Comparison of ENCODE assay signal across 23 cellular contexts in the genomic region with DNA sequence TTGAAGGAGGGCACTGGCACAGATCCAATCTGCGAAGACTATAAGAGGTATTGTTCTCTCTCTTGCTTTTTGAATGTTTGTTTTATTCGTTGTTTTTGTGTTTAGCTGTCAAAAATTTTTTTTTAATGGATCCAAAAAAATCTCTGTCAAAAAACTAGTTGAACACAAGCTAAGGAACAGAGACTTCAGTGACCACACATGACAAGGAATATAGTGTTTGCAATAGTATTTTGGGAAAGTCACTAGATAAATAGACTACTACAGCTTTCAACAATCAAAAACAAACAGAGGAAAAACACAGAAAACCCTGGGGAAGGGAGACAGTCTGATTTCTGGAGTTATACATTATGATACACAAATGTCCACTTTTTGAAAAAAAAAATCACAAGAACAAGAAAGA. TPM values are rescaled to one million over a fixed set of nuclear protein-coding genes. Genes with fewer than 3 reads are reported as not detected.
A peak's percentile ranks its signal among the peaks of the same experiment; 100 is the strongest.
DNase-seq lines count a peak whose midpoint lies in the region; ATAC-seq, FAIRE-seq and TF ChIP-seq lines count a peak whose summit lies in the region.
"Had no signal": no experiment of that assay in that cellular context is flagged by ENCODE, and none has a peak within 500 bp of the region (broad histone marks: within the 10 kb centered on the region; RNA-seq: fewer than 3 reads in every experiment).

No MANE protein-coding gene starts in this region.

- BruUV-seq in K562 (replicated peaks; lab: Mats Ljungman, UMichigan) = no TSS peak

- no peak for TF ChIP-seq EP300 in K562 (IDR thresholded peaks at IDR 0.05; ENCODE audit: low read length)

- no peaks in the 10 kb centered on the region for H3K4me1 Mint-ChIP-seq in stimulated activated naive CD8-positive, alpha-beta T cell treated with anti-CD3 and anti-CD28 coated beads, Interleukin-15, amount 100 ng/mL, for 72 hours
- H3K4me1 Mint-ChIP-seq: B cell; CD4-positive, CD25-positive, alpha-beta regulatory T cell had no signal

- no peaks in the 10 kb centered on the region for H3K9me3 Mint-ChIP-seq in stimulated activated naive CD8-positive, alpha-beta T cell treated with anti-CD3 and anti-CD28 coated beads, Interleukin-15, amount 100 ng/mL, for 72 hours

- no peaks in the 10 kb centered on the region for H3K36me3 ChIP-seq in K562 (ENCODE audit: control insufficient read depth, insufficient read depth, low read length)
- H3K36me3 ChIP-seq: BLaER1 had no signal

- no peak for TF ChIP-seq POLR2A in K562 (conservative IDR thresholded peaks at IDR 0.05)

- no peak overlapping the region for H3K4me3 ChIP-seq in K562
- H3K4me3 ChIP-seq: BLaER1, GM23248 had no signal

- ATAC-seq in K562 = no peak
- no peak for ATAC-seq in stimulated activated naive CD8-positive, alpha-beta T cell treated with anti-CD3 and anti-CD28 coated beads, Interleukin-15, amount 100 ng/mL, for 72 hours
- ATAC-seq: CD8-positive, alpha-beta T cell had no signal

- H3K27ac Mint-ChIP-seq in stimulated activated naive CD8-positive, alpha-beta T cell treated with anti-CD3 and anti-CD28 coated beads, Interleukin-15, amount 100 ng/mL, for 72 hours = no peak overlapping the region
- H3K27ac Mint-ChIP-seq: B cell; CD4-positive, CD25-positive, alpha-beta regulatory T cell; CD8-positive, alpha-beta T cell; HFFc6 had no signal

- no peak overlapping the region for H3K4me2 ChIP-seq in K562 (ENCODE audit: insufficient read depth, low read length)
- H3K4me2 ChIP-seq: BLaER1 had no signal

- no peak overlapping the region for H3K9ac ChIP-seq in K562 (ENCODE audit: insufficient read depth in 1 of 2, low read depth in 2 of 2, low read length in 2 of 2)
- H3K9ac ChIP-seq: BLaER1, GM23248 had no signal

- H3K4me3 Mint-ChIP-seq in stimulated activated naive CD8-positive, alpha-beta T cell treated with anti-CD3 and anti-CD28 coated beads, Interleukin-15, amount 100 ng/mL, for 72 hours = no peak overlapping the region
- H3K4me3 Mint-ChIP-seq: B cell; CD4-positive, CD25-positive, alpha-beta regulatory T cell; CD8-positive, alpha-beta T cell; HFFc6 had no signal

- no peak for TF ChIP-seq RAD21 in K562 (CRISPR knock-in tag; conservative IDR thresholded peaks at IDR 0.05 in 1 of 2, IDR thresholded peaks at IDR 0.05 in 1 of 2)

- H3K27me3 Mint-ChIP-seq in stimulated activated naive CD8-positive, alpha-beta T cell treated with anti-CD3 and anti-CD28 coated beads, Interleukin-15, amount 100 ng/mL, for 72 hours = no peaks in the 10 kb centered on the region

- no peaks in the 10 kb centered on the region for H3K27me3 ChIP-seq in K562 (ENCODE audit: control insufficient read depth in 2 of 2, insufficient read depth in 2 of 2, low read length in 2 of 2)
- H3K27me3 ChIP-seq: BLaER1 had no signal

- DNase-seq in NCI-H1105 (lab: John Stamatoyannopoulos, UW) (peak; percentile 5), NCI-H1105 treated with DMSO at 0.1 percent for 48 hours (lab: John Stamatoyannopoulos, UW) (no peak), HEK293T (ENCODE audit: extremely low spot score) (no peak), K562 (ENCODE audit: extremely low read depth in 1 of 4, low spot score in 3 of 4) (no peak), NCI-H748 treated with DMSO at 0.1 percent for 48 hours (lab: John Stamatoyannopoulos, UW) (no peak)
- DNase-seq in stimulated activated naive CD8-positive, alpha-beta T cell treated with anti-CD3 and anti-CD28 coated beads, Interleukin-15, amount 100 ng/mL, for 72 hours = no peak
- DNase-seq: Caco-2; CD4-positive, CD25-positive, alpha-beta regulatory T cell; CD8-positive, alpha-beta T cell; DMS153; DND-41; GM23248; H7; HCEC 1CT; HFFc6 had no signal

- H3K79me2 ChIP-seq in K562 (ENCODE audit: control insufficient read depth, insufficient read depth, low read length) = no peaks in the 10 kb centered on the region

- CTCF ChIA-PET in HEK293T (lab: Yijun Ruan, JAX) = interaction anchor here (0.7 to 1.3 kb wide), 3 partner anchors 24 to 151 kb away, joined by 3 read pairs; no protein-coding TSS in a partner anchor
- CTCF ChIA-PET in K562 (lab: Yijun Ruan, JAX; ENCODE audit: low intra/inter-chr PET ratio) = interaction anchor here (0.5 kb wide), 1 partner anchor 9 kb away, joined by 4 read pairs; no protein-coding TSS in a partner anchor

- TF ChIP-seq CTCF in K562 (IDR thresholded peaks at IDR 0.05 in 2 of 3, conservative IDR thresholded peaks at IDR 0.05 in 1 of 3; ENCODE audit: insufficient read depth in 2 of 3, low read depth in 1 of 3, low read length in 3 of 3) = no peak

- H2AFZ ChIP-seq in K562 (ENCODE audit: low read depth, low read length) = no peak overlapping the region
- H2AFZ ChIP-seq: GM23248 had no signal

- FAIRE-seq in K562 (lab: Jason Lieb, UNC) = no peak
- FAIRE-seq: A204.1, G401.6, GM12892, H1 had no signal

- H3K9me1 ChIP-seq in K562 (ENCODE audit: control insufficient read depth, insufficient read depth, low read length) = no peaks in the 10 kb centered on the region

- no peaks in the 10 kb centered on the region for H3K4me1 ChIP-seq in K562 (replicated peaks in 1 of 2; ENCODE audit: control insufficient read depth in 2 of 2, insufficient read depth in 2 of 2, low read length in 2 of 2)
- H3K4me1 ChIP-seq: BLaER1, Caco-2 had no signal

- H3K27ac ChIP-seq in K562 (ENCODE audit: extremely low read depth, low read depth, low read length) = no peak overlapping the region
- H3K27ac ChIP-seq: 22Rv1, BLaER1, C4-2B, GM23248 had no signal

- peaks cover 4% of the 10 kb centered on the region for H3K9me3 ChIP-seq in K562 (replicated peaks; ENCODE audit: control insufficient read depth, insufficient read depth, low read depth, low read length)

- intact Hi-C loops in K562 (cut with micrococcal nuclease) = no loop called here

- WGBS in K562 (ENCODE audit: insufficient coverage, low coverage, missing lambda C conversion rate) = 3% methylated on average over 2 of the region's 2 CpGs

- POLR2A ChIA-PET in HEK293T (lab: Yijun Ruan, JAX) = no interaction called here
- POLR2A ChIA-PET in K562 (lab: Yijun Ruan, JAX) = interaction anchor here (1.2 kb wide), 1 partner anchor 9 kb away, joined by 3 read pairs; no protein-coding TSS in a partner anchor

- in situ Hi-C loops in K562 (cut with MboI) = no loop called here

- H4K20me1 ChIP-seq in K562 (replicated peaks; ENCODE audit: control insufficient read depth, insufficient read depth, low read length) = no peaks in the 10 kb centered on the region
- H4K20me1 ChIP-seq: BLaER1 had no signal

TF ChIP-seq in HEK293T, 16 proteins besides CTCF, POLR2A, EP300 and RAD21:
- TF ChIP-seq ELF4 (IDR thresholded peaks at IDR 0.05) (no peak), ARNT (IDR thresholded peaks at IDR 0.05) (no peak), HDGF (IDR thresholded peaks at IDR 0.05; ENCODE audit: borderline replicate concordance) (no peak), SP1 (IDR thresholded peaks at IDR 0.05) (no peak), L3MBTL2 (conservative IDR thresholded peaks at IDR 0.05) (0 out of 2 replicates have a peak, but pooled peaks have one; percentile 1), NFRKB (IDR thresholded peaks at IDR 0.05) (no peak)
- TF ChIP-seq, protein P1, sequence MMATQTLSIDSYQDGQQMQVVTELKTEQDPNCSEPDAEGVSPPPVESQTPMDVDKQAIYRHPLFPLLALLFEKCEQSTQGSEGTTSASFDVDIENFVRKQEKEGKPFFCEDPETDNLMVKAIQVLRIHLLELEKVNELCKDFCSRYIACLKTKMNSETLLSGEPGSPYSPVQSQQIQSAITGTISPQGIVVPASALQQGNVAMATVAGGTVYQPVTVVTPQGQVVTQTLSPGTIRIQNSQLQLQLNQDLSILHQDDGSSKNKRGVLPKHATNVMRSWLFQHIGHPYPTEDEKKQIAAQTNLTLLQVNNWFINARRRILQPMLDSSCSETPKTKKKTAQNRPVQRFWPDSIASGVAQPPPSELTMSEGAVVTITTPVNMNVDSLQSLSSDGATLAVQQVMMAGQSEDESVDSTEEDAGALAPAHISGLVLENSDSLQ (IDR thresholded peaks at IDR 0.05) = no peak

TF ChIP-seq in K562, 482 proteins besides CTCF, POLR2A, EP300 and RAD21:
- TF ChIP-seq ZNF197 (CRISPR knock-in tag; IDR thresholded peaks at IDR 0.05; ENCODE audit: low read depth) = no peak
- TF ChIP-seq ZNF175 (CRISPR knock-in tag; IDR thresholded peaks at IDR 0.05; ENCODE audit: low read depth) = peak; percentile 97

RNA-seq across cellular contexts. Expression of a gene that starts 36.9 kb away (rescaled TPM):
- 11.0 and 11.3 TPM in 2 replicates for total RNA-seq in K562 (2011; cell fraction: chromatin; rRNA removed; ENCODE audit: low replicate concordance)
- total RNA-seq in K562 (2011; cell fraction: nucleolus; rRNA removed) = 18.5 and 22.6 TPM in 2 replicates
- 18.0 and 19.1 TPM in 2 replicates for total RNA-seq in K562 (2011; cell fraction: nucleoplasm; rRNA removed)
- total RNA-seq in K562 (2014; rRNA removed) = 92.1 and 131 TPM in 2 replicates
- 134 and 151 TPM in 2 replicates for total RNA-seq in K562 (2014; rRNA removed; fragmentation: Illumina TruSeq; extraction: Trizol)
- total RNA-seq in K562 (2015; rRNA removed; fragmentation: Illumina TruSeq; extraction: Trizol) = 155 and 158 TPM in 2 replicates
- 102 and 112 TPM in 2 replicates for total RNA-seq in K562 (2021)
- polyA plus RNA-seq in K562 (2011; rRNA removed) = 50.3 and 77.7 TPM in 2 replicates
- polyA plus RNA-seq in K562 (2011; cell fraction: cytosol; rRNA removed) = 36.7 and 39.3 TPM in 2 replicates
- 17.7 and 23.9 TPM in 2 replicates for polyA plus RNA-seq in K562 (2011; cell fraction: nucleus; rRNA removed)
- 96.2 and 170 TPM in 2 replicates for polyA plus RNA-seq in K562 (2012)
- 91.5 and 119 TPM in 2 replicates for polyA plus RNA-seq in K562 (2014; fragmentation: Illumina TruSeq; extraction: Trizol)
- 100 to 1,000 TPM; 171 to 187 TPM for polyA plus RNA-seq in K562 (2014; fragmentation: Nextera tagmentation; extraction: Ambion mirVana)
- 172 and 190 TPM in 2 replicates for polyA plus RNA-seq in K562 (2014; rRNA removed)
- polyA minus RNA-seq in K562 (2011; rRNA and poly(A)+ RNA removed) = 12.1 and 12.6 TPM in 2 replicates
- 16.4 and 25.5 TPM in 2 replicates for polyA minus RNA-seq in K562 (2011; cell fraction: cytosol; rRNA and poly(A)+ RNA removed)
- 15.6 and 20.1 TPM in 2 replicates for polyA minus RNA-seq in K562 (2011; cell fraction: nucleus; rRNA and poly(A)+ RNA removed)
